2 cellular contexts compared by ENCODE assay signal in genomic region chr2:76270356-76270755, GRCh38.
TF ChIP-seq lines count a peak whose summit lies in the region.

No MANE protein-coding gene starts in this region.

TF ChIP-seq in K562, 482 proteins besides CTCF, POLR2A, EP300 and RAD21 (continued from another document):
- TF ChIP-seq, protein P1, sequence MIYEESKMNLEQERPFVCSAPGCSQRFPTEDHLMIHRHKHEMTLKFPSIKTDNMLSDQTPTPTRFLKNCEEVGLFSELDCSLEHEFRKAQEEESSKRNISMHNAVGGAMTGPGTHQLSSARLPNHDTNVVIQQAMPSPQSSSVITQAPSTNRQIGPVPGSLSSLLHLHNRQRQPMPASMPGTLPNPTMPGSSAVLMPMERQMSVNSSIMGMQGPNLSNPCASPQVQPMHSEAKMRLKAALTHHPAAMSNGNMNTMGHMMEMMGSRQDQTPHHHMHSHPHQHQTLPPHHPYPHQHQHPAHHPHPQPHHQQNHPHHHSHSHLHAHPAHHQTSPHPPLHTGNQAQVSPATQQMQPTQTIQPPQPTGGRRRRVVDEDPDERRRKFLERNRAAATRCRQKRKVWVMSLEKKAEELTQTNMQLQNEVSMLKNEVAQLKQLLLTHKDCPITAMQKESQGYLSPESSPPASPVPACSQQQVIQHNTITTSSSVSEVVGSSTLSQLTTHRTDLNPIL (CRISPR knock-in tag; IDR thresholded peaks at IDR 0.05), result no peak
- TF ChIP-seq ATF3 (IDR thresholded peaks at IDR 0.05) (0 out of 2 replicates have a peak, but pooled peaks have one; percentile 29), ATF3 (CRISPR knock-in tag; conservative IDR thresholded peaks at IDR 0.05) (no peak), E2F6 (IDR thresholded peaks at IDR 0.05; ENCODE audit: borderline replicate concordance in 1 of 2, extremely low read depth in 1 of 2, insufficient read depth in 1 of 2, insufficient read length in 1 of 2, low read depth in 1 of 2, low read length in 1 of 2, poor library complexity in 1 of 2, severe bottlenecking in 1 of 2) (no peak), STAG1 (CRISPR knock-in tag; IDR thresholded peaks at IDR 0.05; ENCODE audit: borderline replicate concordance) (no peak)
- TF ChIP-seq, protein P2, sequence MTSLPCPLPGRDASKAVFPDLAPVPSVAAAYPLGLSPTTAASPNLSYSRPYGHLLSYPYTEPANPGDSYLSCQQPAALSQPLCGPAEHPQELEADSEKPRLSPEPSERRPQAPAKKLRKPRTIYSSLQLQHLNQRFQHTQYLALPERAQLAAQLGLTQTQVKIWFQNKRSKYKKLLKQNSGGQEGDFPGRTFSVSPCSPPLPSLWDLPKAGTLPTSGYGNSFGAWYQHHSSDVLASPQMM (CRISPR knock-in tag; IDR thresholded peaks at IDR 0.05), result no peak

TF ChIP-seq in WTC11, 78 proteins besides CTCF, POLR2A, EP300 and RAD21 (continued from another document):
- TF ChIP-seq FOXP4 (CRISPR knock-in tag; IDR thresholded peaks at IDR 0.05), result no peak
